8 cellular contexts compared by ENCODE assay signal in the genomic region with DNA sequence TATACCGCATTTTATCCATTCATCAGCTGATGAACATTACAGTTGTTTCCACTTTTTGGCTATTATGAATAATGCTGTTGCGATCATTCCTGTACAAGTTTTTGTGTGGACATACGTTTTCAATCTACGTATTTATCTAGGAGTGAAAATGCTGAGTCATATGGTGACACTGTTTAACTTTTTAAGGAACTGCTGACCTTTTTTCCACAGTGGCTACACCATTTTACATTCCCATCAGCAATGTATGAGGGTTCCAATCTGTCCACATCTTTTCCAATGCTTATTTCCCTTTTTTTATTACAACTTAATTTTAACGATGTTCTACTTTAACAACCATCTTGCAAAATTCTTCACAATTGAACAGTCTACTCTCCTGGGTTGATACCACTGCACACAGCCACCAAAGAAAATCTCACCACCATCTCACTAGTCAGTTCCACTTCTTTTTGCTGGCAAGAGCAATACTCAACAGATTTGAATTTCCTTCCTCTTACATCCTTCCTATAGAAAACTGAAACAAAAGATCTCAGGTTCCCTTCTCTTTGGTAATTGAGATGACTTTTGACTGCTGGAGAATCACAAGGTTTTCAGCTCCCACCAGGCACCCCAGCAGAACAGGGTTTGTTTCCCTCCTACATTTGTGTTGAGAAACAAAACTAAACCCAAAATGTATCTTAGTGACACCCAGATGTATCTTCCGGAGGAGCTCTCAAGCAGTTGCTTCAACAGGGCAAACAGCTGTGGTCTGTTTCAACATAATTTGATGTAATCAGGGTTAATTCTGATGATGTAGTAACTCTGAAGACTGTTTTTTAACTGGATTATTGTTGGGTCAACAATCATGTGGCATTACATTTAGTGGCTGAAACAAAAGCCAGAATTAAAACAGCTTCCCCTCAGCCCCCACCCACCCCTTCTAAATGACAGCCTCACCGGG. TPM values are rescaled to one million over a fixed set of nuclear protein-coding genes. Genes with fewer than 3 reads are reported as not detected.
DNase-seq lines count a peak whose midpoint lies in the region; ATAC-seq, FAIRE-seq and TF ChIP-seq lines count a peak whose summit lies in the region.

No MANE protein-coding gene starts in this region.

- H3K4me3 ChIP-seq in esophagus squamous epithelium: no peak overlapping the region

- H3K4me3 Mint-ChIP-seq in activated CD4-positive, alpha-beta memory T cell treated with anti-CD3 and anti-CD28 coated beads for 36 hours: no peak overlapping the region
- no peak overlapping the region for H3K4me3 Mint-ChIP-seq in nephron progenitor cell
- no peak overlapping the region for H3K4me3 Mint-ChIP-seq in activated T-cell treated with anti-CD3 and anti-CD28 coated beads, Interleukin-2, amount 50 U/mL, for 24 hours

- ATAC-seq in GM18907 (IDR thresholded peaks at IDR 0.05; ENCODE audit: unreplicated experiment) (peak; percentile 33), HG03280 (IDR thresholded peaks at IDR 0.05; ENCODE audit: unreplicated experiment) (peak; percentile 46)

- no peaks in the 10 kb centered on the region for H3K36me3 Mint-ChIP-seq in activated CD4-positive, alpha-beta memory T cell treated with anti-CD3 and anti-CD28 coated beads for 36 hours
- peaks cover 4% of the 10 kb centered on the region for H3K36me3 Mint-ChIP-seq in nephron progenitor cell (ENCODE audit: low read depth)
- H3K36me3 Mint-ChIP-seq in activated T-cell treated with anti-CD3 and anti-CD28 coated beads, Interleukin-2, amount 50 U/mL, for 24 hours (ENCODE audit: low read depth): no peaks in the 10 kb centered on the region

- H3K27me3 ChIP-seq in esophagus squamous epithelium: no peaks in the 10 kb centered on the region

- POLR2A ChIA-PET in activated CD4-positive, alpha-beta memory T cell treated with anti-CD3 and anti-CD28 coated beads for 36 hours (lab: Charles Lee): no interaction called here

- CTCF ChIA-PET in activated CD4-positive, alpha-beta memory T cell treated with anti-CD3 and anti-CD28 coated beads for 36 hours (lab: Charles Lee): interaction anchor here (1.4 to 7.8 kb wide), 2 partner anchors 8 to 140 kb away, joined by 8 to 49 read pairs; partner anchors contain the start of gene GAB2

- no peak for TF ChIP-seq POLR2A in esophagus squamous epithelium (IDR thresholded peaks at IDR 0.05)

- WGBS in esophagus squamous epithelium, 2 donors: 64 to 69% methylated on average over 7 of the region's 7 CpGs

- peaks cover 51% of the 10 kb centered on the region for H3K4me1 Mint-ChIP-seq in activated CD4-positive, alpha-beta memory T cell treated with anti-CD3 and anti-CD28 coated beads for 36 hours (ENCODE audit: low read depth)
- peaks cover 12% of the 10 kb centered on the region for H3K4me1 Mint-ChIP-seq in nephron progenitor cell
- H3K4me1 Mint-ChIP-seq in activated T-cell treated with anti-CD3 and anti-CD28 coated beads, Interleukin-2, amount 50 U/mL, for 24 hours (ENCODE audit: low read depth): peaks cover 46% of the 10 kb centered on the region

- peaks cover 7% of the 10 kb centered on the region for H3K27me3 Mint-ChIP-seq in activated CD4-positive, alpha-beta memory T cell treated with anti-CD3 and anti-CD28 coated beads for 36 hours
- peaks cover 17% of the 10 kb centered on the region for H3K27me3 Mint-ChIP-seq in nephron progenitor cell (ENCODE audit: low read depth, poor library complexity)
- H3K27me3 Mint-ChIP-seq in activated T-cell treated with anti-CD3 and anti-CD28 coated beads, Interleukin-2, amount 50 U/mL, for 24 hours: peaks cover 23% of the 10 kb centered on the region

- no peaks in the 10 kb centered on the region for H3K9me3 Mint-ChIP-seq in activated CD4-positive, alpha-beta memory T cell treated with anti-CD3 and anti-CD28 coated beads for 36 hours
- no peaks in the 10 kb centered on the region for H3K9me3 Mint-ChIP-seq in nephron progenitor cell
- H3K9me3 Mint-ChIP-seq in activated T-cell treated with anti-CD3 and anti-CD28 coated beads, Interleukin-2, amount 50 U/mL, for 24 hours: no peaks in the 10 kb centered on the region

- FAIRE-seq in frontal cortex (lab: Jason Lieb, UNC): no peak

- no peak for TF ChIP-seq CTCF in nephron progenitor cell (IDR thresholded peaks at IDR 0.05)
- no peak for TF ChIP-seq CTCF in esophagus squamous epithelium (IDR thresholded peaks at IDR 0.05)

- peak overlapping the region in 2 of 4 donors; percentile 42 to 68 for H3K27ac ChIP-seq in esophagus squamous epithelium

- peak overlapping the region; percentile 43 for H3K27ac Mint-ChIP-seq in activated CD4-positive, alpha-beta memory T cell treated with anti-CD3 and anti-CD28 coated beads for 36 hours
- H3K27ac Mint-ChIP-seq in nephron progenitor cell: peak overlapping the region; percentile 69
- H3K27ac Mint-ChIP-seq in activated T-cell treated with anti-CD3 and anti-CD28 coated beads, Interleukin-2, amount 50 U/mL, for 24 hours: no peak overlapping the region

- peaks cover 7 to 43% (median 12%) of the 10 kb centered on the region in 3 donors for H3K4me1 ChIP-seq in esophagus squamous epithelium

- intact Hi-C loops in activated CD4-positive, alpha-beta memory T cell treated with anti-CD3 and anti-CD28 coated beads for 36 hours (cut with micrococcal nuclease): loop anchor here (2.0 kb wide), 1 partner anchor 40 kb away; no protein-coding TSS in a partner anchor
- intact Hi-C loops in esophagus squamous epithelium (cut with DNase I): no loop called here

- DNase-seq in activated CD4-positive, alpha-beta memory T cell treated with anti-CD3 and anti-CD28 coated beads for 36 hours: no peak
- no peak for DNase-seq in nephron progenitor cell
- DNase-seq in frontal cortex (ENCODE audit: low spot score in 2 of 2): no peak
- no peak for DNase-seq in activated effector memory CD4-positive, alpha-beta T cell treated with Interleukin-2 at 50 U/mL for 16 hours
- DNase-seq in esophagus squamous epithelium (lab: John Stamatoyannopoulos, UW): no peak
- no peak for DNase-seq in activated T-cell treated with anti-CD3 and anti-CD28 coated beads, Interleukin-2, amount 50 U/mL, for 24 hours

- H3K9me3 ChIP-seq in esophagus squamous epithelium: no peaks in the 10 kb centered on the region

- no peaks in the 10 kb centered on the region for H3K36me3 ChIP-seq in esophagus squamous epithelium

RNA-seq across cellular contexts. Expression of gene GAB2, which starts 7.0 kb away (rescaled TPM):
- total RNA-seq in activated CD4-positive, alpha-beta memory T cell treated with anti-CD3 and anti-CD28 coated beads for 36 hours: 10 to 100 TPM in 1 of 2 experiments, 1 to 10 TPM in 1; 8.9 to 11.1 TPM
- total RNA-seq in frontal cortex (20.8 TPM), esophagus squamous epithelium (10 to 100 TPM in 2 of 4 donors, 1 to 10 TPM in 2; 4.6 to 23.7 (median 11.2) TPM)
